Comparison of ENCODE assay signal across 12 cellular contexts in genomic region chr13:40438022-40438692, GRCh38.
DNase-seq lines count a peak whose midpoint lies in the region; ATAC-seq and TF ChIP-seq lines count a peak whose summit lies in the region.
"Had no signal": no experiment of that assay in that cellular context is flagged by ENCODE, and none has a peak within 500 bp of the region (broad histone marks: within the 10 kb centered on the region; RNA-seq: fewer than 3 reads in every experiment).

No MANE protein-coding gene starts in this region.

- H3K36me3 ChIP-seq in adrenal gland (replicated peaks in 1 of 2), result no peaks in the 10 kb centered on the region
- H3K36me3 ChIP-seq in muscle layer of duodenum (ENCODE audit: control insufficient read depth in 1 of 2, insufficient read depth in 2 of 2, low read length in 2 of 2), result no peaks in the 10 kb centered on the region
- no peaks in the 10 kb centered on the region for H3K36me3 ChIP-seq in upper lobe of left lung
- H3K36me3 ChIP-seq in PC-3 (ENCODE audit: low read depth, low read length), result no peaks in the 10 kb centered on the region

- CTCF ChIA-PET in activated naive CD4-positive, alpha-beta T cell treated with anti-CD3 and anti-CD28 coated beads for 36 hours (lab: Charles Lee), result interaction anchor here (0.6 to 1.2 kb wide), 4 partner anchors 54 to 527 kb away, joined by 3 to 4 read pairs (median 4); no protein-coding TSS in a partner anchor
- CTCF ChIA-PET in PC-3 (lab: Charles Lee), result no interaction called here

- no peaks in the 10 kb centered on the region for H3K27me3 Mint-ChIP-seq in activated naive CD4-positive, alpha-beta T cell treated with anti-CD3 and anti-CD28 coated beads for 36 hours (ENCODE audit: low read depth)

- H3K4me1 ChIP-seq in adrenal gland (replicated peaks in 1 of 2), result peaks cover 12 to 34% of the 10 kb centered on the region in 2 donors
- H3K4me1 ChIP-seq in muscle layer of duodenum (ENCODE audit: control insufficient read depth in 1 of 2, insufficient read depth in 2 of 2, low read length in 2 of 2), result peaks cover 4 to 13% of the 10 kb centered on the region in 2 donors
- H3K4me1 ChIP-seq in upper lobe of left lung, result peaks cover 16 to 35% (median 29%) of the 10 kb centered on the region in 4 donors
- no peaks in the 10 kb centered on the region for H3K4me1 ChIP-seq in PC-3 (ENCODE audit: insufficient read depth, low read length)

- H4K20me1 ChIP-seq in PC-3 (ENCODE audit: low read length), result no peaks in the 10 kb centered on the region

- H3K27ac ChIP-seq in adrenal gland, result peak overlapping the region in 3 of 5 donors; percentile 7 to 61 (median 15)
- H3K27ac ChIP-seq in muscle layer of duodenum (ENCODE audit: low read length), result peak overlapping the region; percentile 78
- H3K27ac ChIP-seq in upper lobe of left lung, result peak overlapping the region; percentile 62 to 77 (median 68)
- H3K27ac ChIP-seq in PC-3 (ENCODE audit: low read length), result no peak overlapping the region

- no peaks in the 10 kb centered on the region for H3F3A ChIP-seq in PC-3 (ENCODE audit: low read length, unreplicated experiment)

- H3K9me3 Mint-ChIP-seq in activated naive CD4-positive, alpha-beta T cell treated with anti-CD3 and anti-CD28 coated beads for 36 hours, result no peaks in the 10 kb centered on the region

- TF ChIP-seq CTCF in adrenal gland (IDR thresholded peaks at IDR 0.05) (no peak), upper lobe of left lung (IDR thresholded peaks at IDR 0.05) (no peak), PC-3 (conservative IDR thresholded peaks at IDR 0.05; ENCODE audit: low read depth, low read length) (no peak)

- WGBS in adrenal gland, 4 donors, result 47 to 59% (median 53%) methylated on average over 6 of the region's 6 CpGs
- 60 to 63% methylated on average over 6 of the region's 6 CpGs for WGBS in upper lobe of left lung, 2 donors

- no peak overlapping the region for H2AFZ ChIP-seq in PC-3 (ENCODE audit: low read length)

- peak overlapping the region; percentile 34 for H3K4me3 Mint-ChIP-seq in activated naive CD4-positive, alpha-beta T cell treated with anti-CD3 and anti-CD28 coated beads for 36 hours

- no peak overlapping the region for H3K4me2 ChIP-seq in PC-3 (ENCODE audit: low read length)

- H3K27ac Mint-ChIP-seq in activated naive CD4-positive, alpha-beta T cell treated with anti-CD3 and anti-CD28 coated beads for 36 hours, result peak overlapping the region; percentile 38

- H3K4me3 ChIP-seq in adrenal gland (no peak overlapping the region), muscle layer of duodenum (ENCODE audit: low read depth in 1 of 2, low read length in 2 of 2) (peak overlapping the region in 1 of 2 donors; percentile 35), upper lobe of left lung (no peak overlapping the region), PC-3 (ENCODE audit: low read length) (no peak overlapping the region)

- peak; percentile 35 for DNase-seq in activated naive CD4-positive, alpha-beta T cell treated with anti-CD3 and anti-CD28 coated beads for 36 hours
- no peak for DNase-seq in activated naive CD4-positive, alpha-beta T cell treated with Interleukin-2 at 50 U/mL for 16 hours
- DNase-seq in adrenal gland (peak in 2 of 7 donors; percentile 21 to 35), upper lobe of left lung (no peak), PC-3 (no peak), amygdala (lab: John Stamatoyannopoulos, UW) (no peak)
- DNase-seq: activated CD8-positive, alpha-beta memory T cell treated with anti-CD3 and anti-CD28 coated beads, Interleukin-2, amount 50 U/mL, for 48 hours; occipital lobe; stimulated activated CD4-positive, alpha-beta T cell treated with anti-CD3 and anti-CD28 coated beads, Interleukin-4, amount 100 ng/mL, for 1 hour; substantia nigra had no signal

- POLR2A ChIA-PET in PC-3 (lab: Charles Lee; ENCODE audit: unreplicated experiment), result no interaction called here

- TF ChIP-seq POLR2A in adrenal gland (IDR thresholded peaks at IDR 0.05) (no peak), upper lobe of left lung (IDR thresholded peaks at IDR 0.05) (no peak)

- TF ChIP-seq EP300 in upper lobe of left lung (IDR thresholded peaks at IDR 0.05), result no peak

- peaks cover 46% of the 10 kb centered on the region for H3K4me1 Mint-ChIP-seq in activated naive CD4-positive, alpha-beta T cell treated with anti-CD3 and anti-CD28 coated beads for 36 hours (ENCODE audit: low read depth)

- no peak overlapping the region for H3K9ac ChIP-seq in PC-3 (ENCODE audit: low read length)

- H3K79me2 ChIP-seq in PC-3 (ENCODE audit: low read length), result no peaks in the 10 kb centered on the region

- no peaks in the 10 kb centered on the region for H3K27me3 ChIP-seq in adrenal gland
- H3K27me3 ChIP-seq in muscle layer of duodenum (ENCODE audit: low read depth, low read length), result no peaks in the 10 kb centered on the region
- no peaks in the 10 kb centered on the region for H3K27me3 ChIP-seq in upper lobe of left lung
- no peaks in the 10 kb centered on the region for H3K27me3 ChIP-seq in PC-3 (ENCODE audit: low read length)

- intact Hi-C loops in activated naive CD4-positive, alpha-beta T cell treated with anti-CD3 and anti-CD28 coated beads for 36 hours (cut with micrococcal nuclease), result loop anchor here (1.0 to 5.0 kb wide), 5 partner anchors 47 to 661 kb away; no protein-coding TSS in a partner anchor
- intact Hi-C loops in adrenal gland (cut with DNase I), result no loop called here
- intact Hi-C loops in PC-3 (cut with micrococcal nuclease), result no loop called here

- no peaks in the 10 kb centered on the region for H3K9me2 ChIP-seq in PC-3 (replicated peaks; ENCODE audit: low read length)

- ATAC-seq in upper lobe of left lung (ENCODE audit: low FRiP score in 2 of 2) (no peak), PC-3 (no peak), HG03139 (IDR thresholded peaks at IDR 0.05; ENCODE audit: unreplicated experiment) (no peak)

- no peaks in the 10 kb centered on the region for H3K36me3 Mint-ChIP-seq in activated naive CD4-positive, alpha-beta T cell treated with anti-CD3 and anti-CD28 coated beads for 36 hours (ENCODE audit: low read depth)

- H3K9me3 ChIP-seq in adrenal gland (replicated peaks in 1 of 3) (no peaks in the 10 kb centered on the region), muscle layer of duodenum (ENCODE audit: control insufficient read depth in 1 of 2, low read length in 2 of 2) (no peaks in the 10 kb centered on the region), upper lobe of left lung (no peaks in the 10 kb centered on the region), PC-3 (ENCODE audit: low read length) (no peaks in the 10 kb centered on the region)

- BruUV-seq in PC-3 (replicated peaks; lab: Mats Ljungman, UMichigan), result no TSS peak
